Comparison of ENCODE assay signal across 1 cellular context in the genomic region with DNA sequence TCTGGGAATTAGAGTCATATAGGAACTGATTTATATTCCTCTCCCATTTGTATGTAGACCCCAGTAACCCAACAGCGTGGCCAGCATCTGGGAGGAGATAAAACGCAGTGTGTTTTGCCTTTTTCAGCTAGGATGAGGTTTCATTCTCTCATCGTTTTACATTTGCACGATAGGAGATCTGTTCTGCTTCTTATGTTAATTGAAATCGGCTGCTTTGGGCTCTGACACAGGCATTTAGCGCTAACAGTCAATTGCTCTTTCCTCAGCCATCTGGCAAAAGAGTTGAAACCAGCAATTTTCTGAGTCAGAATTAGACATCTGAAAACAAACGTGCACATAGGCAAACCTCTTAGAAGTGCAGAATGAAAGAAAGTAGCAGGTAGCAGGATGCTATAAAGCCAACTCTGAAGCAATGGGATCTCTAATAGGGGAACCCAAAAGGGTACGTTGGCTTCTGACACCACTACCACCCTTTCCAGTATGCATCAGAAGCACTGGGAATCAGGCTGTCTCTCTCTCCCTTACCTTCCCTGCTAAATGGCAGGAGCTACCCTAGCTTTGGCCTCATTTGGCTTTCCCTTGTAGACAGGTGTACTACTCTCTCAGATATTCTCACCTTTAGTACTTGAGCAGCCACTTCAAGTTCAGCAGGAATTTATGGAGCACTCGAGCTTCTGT.
TF ChIP-seq lines count a peak whose summit lies in the region.

No MANE protein-coding gene starts in this region.

TF ChIP-seq in HCT116, 20 proteins besides CTCF, POLR2A, EP300 and RAD21 (continued from another document):
- TF ChIP-seq, protein P1, sequence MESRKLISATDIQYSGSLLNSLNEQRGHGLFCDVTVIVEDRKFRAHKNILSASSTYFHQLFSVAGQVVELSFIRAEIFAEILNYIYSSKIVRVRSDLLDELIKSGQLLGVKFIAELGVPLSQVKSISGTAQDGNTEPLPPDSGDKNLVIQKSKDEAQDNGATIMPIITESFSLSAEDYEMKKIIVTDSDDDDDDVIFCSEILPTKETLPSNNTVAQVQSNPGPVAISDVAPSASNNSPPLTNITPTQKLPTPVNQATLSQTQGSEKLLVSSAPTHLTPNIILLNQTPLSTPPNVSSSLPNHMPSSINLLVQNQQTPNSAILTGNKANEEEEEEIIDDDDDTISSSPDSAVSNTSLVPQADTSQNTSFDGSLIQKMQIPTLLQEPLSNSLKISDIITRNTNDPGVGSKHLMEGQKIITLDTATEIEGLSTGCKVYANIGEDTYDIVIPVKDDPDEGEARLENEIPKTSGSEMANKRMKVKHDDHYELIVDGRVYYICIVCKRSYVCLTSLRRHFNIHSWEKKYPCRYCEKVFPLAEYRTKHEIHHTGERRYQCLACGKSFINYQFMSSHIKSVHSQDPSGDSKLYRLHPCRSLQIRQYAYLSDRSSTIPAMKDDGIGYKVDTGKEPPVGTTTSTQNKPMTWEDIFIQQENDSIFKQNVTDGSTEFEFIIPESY (IDR thresholded peaks at IDR 0.05; ENCODE audit: extremely low read depth, insufficient replicate concordance, low read length) = no peak
- TF ChIP-seq ZFX (IDR thresholded peaks at IDR 0.05) = no peak
- TF ChIP-seq ELF1 (IDR thresholded peaks at IDR 0.05; ENCODE audit: borderline replicate concordance, low read depth) = no peak
- no peak for TF ChIP-seq TCF7L2 (IDR thresholded peaks at IDR 0.05; ENCODE audit: borderline replicate concordance, extremely low read depth, insufficient read depth, insufficient read length)
